8 cellular contexts compared by ENCODE assay signal in genomic region chr4:87403732-87404131, GRCh38. TPM values are rescaled to one million over a fixed set of nuclear protein-coding genes. Genes with fewer than 3 reads are reported as not detected.
DNase-seq lines count a peak whose midpoint lies in the region; ATAC-seq, FAIRE-seq and TF ChIP-seq lines count a peak whose summit lies in the region.
"Not testable (repeated sequence)": the region's sequence is repeated elsewhere in the genome, so short reads cannot be mapped to it uniquely, and the experiment has no call there.

No MANE protein-coding gene starts in this region.

- 58% methylated on average over 1 of the region's 1 CpG for WGBS in A549 (ENCODE audit: missing lambda C conversion rate)
- WGBS in small intestine, 3 donors: 9 to 51% (median 36%) methylated on average over 1 of the region's 1 CpG

- POLR2A ChIA-PET in A549 (lab: Yijun Ruan, JAX): not testable (repeated sequence)

- not testable (repeated sequence) for H3K27me3 ChIP-seq in bronchial epithelial cell (ENCODE audit: control insufficient read depth, insufficient read depth, low read length); small intestine (ENCODE audit: control insufficient read depth in 2 of 2, insufficient read depth in 2 of 2, low read length in 2 of 2)

- H3K27ac ChIP-seq in A549; small intestine (ENCODE audit: low read depth in 1 of 2, low read length in 1 of 2): not testable (repeated sequence)

- not testable (repeated sequence) for ATAC-seq in A549

- not testable (repeated sequence) for H3K4me1 ChIP-seq in A549; small intestine (ENCODE audit: control insufficient read depth in 2 of 2, insufficient read depth in 1 of 2, low read depth in 1 of 2, low read length in 1 of 2)

- not testable (repeated sequence) for TF ChIP-seq POLR2A in A549 (IDR thresholded peaks at IDR 0.05; ENCODE audit: low read length)

- DNase-seq in A549 (ENCODE audit: low read depth in 1 of 2, low spot score in 1 of 2): not testable (repeated sequence)
- DNase-seq in KBM-7 (peak; percentile 29), RPMI7951 (ENCODE audit: low read depth) (peak; percentile 62), amniotic epithelial cell (ENCODE audit: low read depth) (peak; percentile 89), bronchial epithelial cell (ENCODE audit: low read depth) (peak; percentile 24), fibroblast of mammary gland (ENCODE audit: low read depth) (peak; percentile 55), iris pigment epithelial cell (ENCODE audit: low read depth) (peak; percentile 73), small intestine (peak; percentile 47)

- not testable (repeated sequence) for H3K4me3 ChIP-seq in A549; bronchial epithelial cell (ENCODE audit: low read depth, low read length); fibroblast of mammary gland (ENCODE audit: control insufficient read depth, low read depth, low read length); small intestine (ENCODE audit: low read depth in 1 of 2, low read length in 2 of 2)

- TF ChIP-seq EP300 in A549 (IDR thresholded peaks at IDR 0.05): not testable (repeated sequence)

- CTCF ChIA-PET in A549 (lab: Yijun Ruan, JAX): interaction anchor here (1.6 kb wide), 1 partner anchor 12 kb away, joined by 7 read pairs; the partner anchor contains the start of gene HSD17B11

- in situ Hi-C loops in KBM-7 (cut with MboI; ENCODE audit: low pct_unique_long_range_greater_than_20kb, low sequenced_read_pairs): not testable (repeated sequence)

- not testable (repeated sequence) for FAIRE-seq in A549 (lab: Jason Lieb, UNC); bronchial epithelial cell (lab: Jason Lieb, UNC); small intestine (lab: Jason Lieb, UNC)

- not testable (repeated sequence) for H3K9me3 ChIP-seq in A549; small intestine (ENCODE audit: control insufficient read depth, low read depth)

- TF ChIP-seq RAD21 in A549 (conservative IDR thresholded peaks at IDR 0.05 in 1 of 2, IDR thresholded peaks at IDR 0.05 in 1 of 2): not testable (repeated sequence)

- not testable (repeated sequence) for H3K4me2 ChIP-seq in A549

- not testable (repeated sequence) for H3K36me3 ChIP-seq in bronchial epithelial cell (ENCODE audit: control insufficient read depth, insufficient read depth, low read length); small intestine (ENCODE audit: control insufficient read depth in 2 of 2, insufficient read depth in 2 of 2, low read length in 2 of 2)

- TF ChIP-seq CTCF in A549 (IDR thresholded peaks at IDR 0.05); bronchial epithelial cell (IDR thresholded peaks at IDR 0.05; ENCODE audit: insufficient read depth, low read length, severe bottlenecking); fibroblast of mammary gland (conservative IDR thresholded peaks at IDR 0.05; ENCODE audit: control insufficient read depth, insufficient read depth, low read depth, low read length): not testable (repeated sequence)

TF ChIP-seq in A549, 52 proteins besides CTCF, POLR2A, EP300 and RAD21:
- peak; percentile 13 to 27; a peak in 2 of 4 replicates for TF ChIP-seq CEBPB (IDR thresholded peaks at IDR 0.05)

RNA-seq across cellular contexts. Expression of gene HSD17B11, which starts 12.7 kb away (rescaled TPM):
- polyA plus RNA-seq in A549 (2011; rRNA removed) (85.2 and 113 TPM in 2 replicates), A549 (2017; fragmentation: RNase III; extraction: RNeasy Plus Mini Kit Qiagen cat#74134 plus additional on column Dnase treatment) (42.3 to 53.4 TPM (median 51.5 TPM) in 3 replicates), small intestine (100 to 1,000 TPM; 196 to 420 (median 292) TPM)
- polyA plus RNA-seq in A549 (2012; cell fraction: cytosol; rRNA removed): 11.7 and 13.4 TPM in 2 replicates
- 4.6 and 6.1 TPM in 2 replicates for polyA plus RNA-seq in A549 (2012; cell fraction: nucleus; rRNA removed)
- 17.9 and 20.2 TPM in 2 replicates for polyA minus RNA-seq in A549 (2011; rRNA and poly(A)+ RNA removed)
- total RNA-seq in RPMI7951 (2014; rRNA removed; shearing (Covaris generic)): 96.4 and 120 TPM in 2 replicates
- 1.5 and 1.8 TPM in 2 replicates for total RNA-seq in bronchial epithelial cell

RNA-seq across cellular contexts. Expression of gene NUDT9, which starts 18.6 kb away (rescaled TPM):
- polyA plus RNA-seq in A549 (2011; rRNA removed) (29.9 and 44.0 TPM in 2 replicates), A549 (2017; fragmentation: RNase III; extraction: RNeasy Plus Mini Kit Qiagen cat#74134 plus additional on column Dnase treatment) (35.8 to 37.3 TPM (median 36.7 TPM) in 3 replicates), small intestine (10 to 100 TPM; 62.7 to 89.0 (median 71.3) TPM)
- polyA plus RNA-seq in A549 (2012; cell fraction: cytosol; rRNA removed): 13.1 and 15.0 TPM in 2 replicates
- 11.9 and 12.4 TPM in 2 replicates for polyA plus RNA-seq in A549 (2012; cell fraction: nucleus; rRNA removed)
- polyA minus RNA-seq in A549 (2011; rRNA and poly(A)+ RNA removed): 7.4 and 12.4 TPM in 2 replicates
- 6.2 and 10.3 TPM in 2 replicates for total RNA-seq in RPMI7951 (2014; rRNA removed; shearing (Covaris generic))
- 19.0 and 19.1 TPM in 2 replicates for total RNA-seq in bronchial epithelial cell

Comparison
In these comparisons a context has a peak if more than half of its experiments do, and no peak if none do; other contexts are left out.
1. RNA of gene HSD17B11, which starts 12.7 kb away (total RNA-seq): 96.4 to 120 TPM in RPMI7951; 1.5 to 1.8 TPM in bronchial epithelial cell; every median in the first group is over 10 times any median in the second.